ENCODE assay signal across 9 cellular contexts in genomic region chr4:96037705-96038104, GRCh38.
"Had no signal": no experiment of that assay in that cellular context is flagged by ENCODE, and none has a peak within 500 bp of the region (broad histone marks: within the 10 kb centered on the region; RNA-seq: fewer than 3 reads in every experiment).

No MANE protein-coding gene starts in this region.

- H3K4me2 ChIP-seq: GM23338 had no signal

- H3K4me3 ChIP-seq: GM23248, GM23338, HAP-1 had no signal

- H3K9ac ChIP-seq: GM23248 had no signal

- H3K4me1 ChIP-seq: HAP-1 had no signal

- H3K9me3 ChIP-seq: HAP-1 had no signal

- ATAC-seq: GM23338, HCT116 had no signal

- H2AFZ ChIP-seq: GM23248, GM23338 had no signal

- H3K27ac ChIP-seq: GM23248 had no signal

- DNase-seq: GM23248, GOT3, H7, H9, HCEC 1CT, HFFc6 had no signal

- H3K36me3 ChIP-seq: HAP-1 had no signal
